Comparison of ENCODE assay signal across 8 cellular contexts in the genomic region with DNA sequence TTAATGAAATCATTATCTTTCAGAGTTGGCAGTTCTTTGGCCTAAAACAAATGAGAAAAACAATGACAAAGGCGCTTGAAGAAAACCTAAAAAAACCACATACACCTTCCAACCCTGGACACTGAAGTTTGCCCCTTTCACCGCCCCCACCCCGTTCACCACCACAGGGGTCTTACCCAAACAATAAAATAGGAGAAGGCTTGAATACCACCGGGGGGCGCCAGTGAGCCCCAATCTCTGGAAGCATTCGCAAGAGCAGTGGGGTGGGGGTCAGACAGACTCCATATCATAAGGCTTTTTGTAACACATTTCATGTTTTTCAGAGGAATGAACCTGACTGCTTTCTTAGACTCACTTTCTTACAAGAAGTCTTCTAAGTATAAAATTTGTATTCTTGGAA.
DNase-seq lines count a peak whose midpoint lies in the region; ATAC-seq lines count a peak whose summit lies in the region.

No MANE protein-coding gene starts in this region.

- H3K36me3 Mint-ChIP-seq in activated naive CD4-positive, alpha-beta T cell treated with anti-CD3 and anti-CD28 coated beads, Interleukin-2, amount 50 U/mL, for 24 hours, result peaks cover 13% of the 10 kb centered on the region

- no peaks in the 10 kb centered on the region for H3K9me3 Mint-ChIP-seq in activated naive CD4-positive, alpha-beta T cell treated with anti-CD3 and anti-CD28 coated beads, Interleukin-2, amount 50 U/mL, for 24 hours

- no peak for ATAC-seq in GM21423 (IDR thresholded peaks at IDR 0.05; ENCODE audit: unreplicated experiment)

- H3K27ac Mint-ChIP-seq in activated naive CD4-positive, alpha-beta T cell treated with anti-CD3 and anti-CD28 coated beads, Interleukin-2, amount 50 U/mL, for 24 hours, result peak overlapping the region; percentile 68

- in situ Hi-C loops in SK-MEL-5 (cut with HindIII; ENCODE audit: low pct_unique_long_range_greater_than_20kb, low sequenced_read_pairs), result loop anchor here (25.0 kb wide), 1 partner anchor 437 kb away; no protein-coding TSS in a partner anchor

- no peaks in the 10 kb centered on the region for H3K27me3 Mint-ChIP-seq in activated naive CD4-positive, alpha-beta T cell treated with anti-CD3 and anti-CD28 coated beads, Interleukin-2, amount 50 U/mL, for 24 hours

- peak in 2 of 3 experiments; percentile 6 to 31 for DNase-seq in NCI-H1417 (lab: John Stamatoyannopoulos, UW)
- DNase-seq in NCI-H1417 treated with DMSO at 0.1 percent for 48 hours (lab: John Stamatoyannopoulos, UW), result no peak
- peak; percentile 47 for DNase-seq in SK-MEL-5 (ENCODE audit: low read depth, low spot score)
- DNase-seq in iPS-NIHi11 (ENCODE audit: low spot score), result peak; percentile 75
- peak; percentile 54 to 65 for DNase-seq in stimulated activated CD4-positive, alpha-beta T cell treated with anti-CD3 and anti-CD28 coated beads, Interleukin-4, amount 100 ng/mL, for 48 hours (ENCODE audit: low read depth in 2 of 2)
- no peak for DNase-seq in kidney glomerular epithelial cell (lab: John Stamatoyannopoulos, UW)

- peaks cover 27% of the 10 kb centered on the region for H3K4me1 Mint-ChIP-seq in activated naive CD4-positive, alpha-beta T cell treated with anti-CD3 and anti-CD28 coated beads, Interleukin-2, amount 50 U/mL, for 24 hours

- H3K4me3 Mint-ChIP-seq in activated naive CD4-positive, alpha-beta T cell treated with anti-CD3 and anti-CD28 coated beads, Interleukin-2, amount 50 U/mL, for 24 hours, result no peak overlapping the region

Comparison
In these comparisons a context has a peak if more than half of its experiments do, and no peak if none do; other contexts are left out.
1. DNase-seq: peak in NCI-H1417 (2 of 3), SK-MEL-5 (single experiment), iPS-NIHi11 (single experiment) and stimulated activated CD4-positive, alpha-beta T cell treated with anti-CD3 and anti-CD28 coated beads, Interleukin-4, amount 100 ng/mL, for 48 hours (2 of 2); none in NCI-H1417 treated with DMSO at 0.1 percent for 48 hours (single experiment) and kidney glomerular epithelial cell (single experiment).